Comparison of ENCODE assay signal across 26 cellular contexts in the genomic region with DNA sequence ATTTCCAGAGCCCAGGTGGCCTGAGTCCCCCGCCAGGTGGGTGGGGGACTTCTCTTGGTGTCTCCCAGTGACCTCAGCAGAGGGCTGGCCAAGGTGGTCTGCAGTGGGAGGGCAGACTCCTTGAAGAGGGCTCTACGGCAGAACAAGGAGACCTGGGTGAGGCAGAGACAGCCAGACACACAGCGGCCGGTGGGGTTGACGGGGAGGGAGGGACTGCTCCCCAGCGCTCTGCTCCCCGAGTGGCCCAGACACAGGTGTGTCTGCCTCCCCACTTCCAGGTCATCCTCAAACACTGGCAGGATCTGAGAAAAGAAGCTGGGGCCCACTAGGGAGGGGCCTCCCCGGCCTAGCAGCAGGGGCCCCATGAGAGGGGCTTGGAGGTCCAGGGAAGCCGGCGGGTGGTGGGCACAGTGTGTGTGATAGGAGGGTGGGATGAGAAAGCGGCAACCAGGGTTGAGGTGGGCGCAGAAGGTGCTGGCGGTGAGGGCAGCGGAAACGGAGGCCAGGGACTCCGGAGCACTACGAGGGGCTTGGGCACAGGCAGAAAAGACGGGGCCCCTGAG. TPM values are rescaled to one million over a fixed set of nuclear protein-coding genes. Genes with fewer than 3 reads are reported as not detected.
DNase-seq lines count a peak whose midpoint lies in the region; ATAC-seq, FAIRE-seq and TF ChIP-seq lines count a peak whose summit lies in the region.
"Had no signal": no experiment of that assay in that cellular context is flagged by ENCODE, and none has a peak within 500 bp of the region (broad histone marks: within the 10 kb centered on the region; RNA-seq: fewer than 3 reads in every experiment).

No MANE protein-coding gene starts in this region.

- CTCF ChIA-PET in H1 (lab: Charles Lee; ENCODE audit: partially characterized antibody) = interaction anchor here (1.6 to 23.7 kb wide), 7 partner anchors 10 to 115 kb away, joined by 6 to 330 read pairs (median 23); no protein-coding TSS in a partner anchor

- FAIRE-seq in H1 (lab: Jason Lieb, UNC) = no peak
- FAIRE-seq: A549, D721Med, GM12878, GM19239 had no signal

- intact Hi-C loops in left ventricle myocardium inferior (cut with micrococcal nuclease) = no loop called here
- intact Hi-C loops in Right ventricle myocardium inferior (cut with DNase I) = no loop called here
- intact Hi-C loops in adrenal gland (cut with DNase I) = no loop called here

- H2AFZ ChIP-seq in H1 (ENCODE audit: low read length) (no peak overlapping the region), osteoblast (ENCODE audit: low read length) (no peak overlapping the region)
- H2AFZ ChIP-seq: GM23248 had no signal

- H3K36me3 ChIP-seq in left ventricle myocardium inferior (peaks cover 3% of the 10 kb centered on the region), H1 (ENCODE audit: control insufficient read depth in 2 of 4, insufficient read depth in 4 of 4, low read length in 3 of 4) (no peaks in the 10 kb centered on the region), osteoblast (ENCODE audit: insufficient read depth, low read length) (no peaks in the 10 kb centered on the region), adrenal gland (replicated peaks in 1 of 2) (no peaks in the 10 kb centered on the region)
- H3K36me3 ChIP-seq: BE2C; BLaER1 treated with 17β-estradiol and CSF1 and Interleukin-3, amounts not matched to agents 10 nM and 100 nM; HAP-1 had no signal

- H3K27me3 ChIP-seq in left ventricle myocardium inferior (ENCODE audit: low read depth) (peaks cover 10% of the 10 kb centered on the region), H1 (replicated peaks in 1 of 4; ENCODE audit: control insufficient read depth in 3 of 4, extremely low read depth in 1 of 4, insufficient read depth in 3 of 4, low read length in 3 of 4) (peaks cover 0 to 14% (median 11%) of the 10 kb centered on the region in 4 experiments; a peak in 6 of 7 replicates), osteoblast (ENCODE audit: insufficient read depth, low read length) (peaks cover 18% of the 10 kb centered on the region), adrenal gland (peaks cover 13% of the 10 kb centered on the region)
- H3K27me3 ChIP-seq: BE2C had no signal

- TF ChIP-seq CTCF in left ventricle myocardium inferior (IDR thresholded peaks at IDR 0.05; ENCODE audit: borderline replicate concordance) (no peak), H1 (IDR thresholded peaks at IDR 0.05; ENCODE audit: control extremely low read depth in 1 of 3, insufficient read depth in 1 of 3, low read depth in 1 of 3, low read length in 3 of 3) (no peak), osteoblast (IDR thresholded peaks at IDR 0.05; ENCODE audit: extremely low read depth, low read depth, low read length) (no peak), adrenal gland (IDR thresholded peaks at IDR 0.05) (no peak)

- ATAC-seq in Right ventricle myocardium inferior (no peak), HG03432 (IDR thresholded peaks at IDR 0.05; ENCODE audit: unreplicated experiment) (no peak)
- no peak for ATAC-seq in activated naive CD4-positive, alpha-beta T cell treated with anti-CD3 and anti-CD28 coated beads, Interleukin-2, amount 50 U/mL, for 72 hours
- ATAC-seq: GM12878 had no signal

- no peak overlapping the region for H2BK120ac ChIP-seq in H1 (replicated peaks; ENCODE audit: low read depth, low read length)

- no peak overlapping the region for H2BK12ac ChIP-seq in H1 (ENCODE audit: low read depth, low read length)

- POLR2A ChIA-PET in H1 (lab: Charles Lee; ENCODE audit: partially characterized antibody) = interaction anchor here (1.3 kb wide), 1 partner anchor 9 kb away, joined by 4 read pairs; no protein-coding TSS in a partner anchor

- H3K4ac ChIP-seq in H1 (replicated peaks; ENCODE audit: insufficient read length, low read depth, low read length) = no peak overlapping the region

- peaks cover 8% of the 10 kb centered on the region for H3K23me2 ChIP-seq in H1 (ENCODE audit: low read depth, low read length)

- H3K18ac ChIP-seq in H1 (ENCODE audit: extremely low read depth, low read length) = no peak overlapping the region

- no peak overlapping the region for H2BK20ac ChIP-seq in H1 (ENCODE audit: low read length)

- no peaks in the 10 kb centered on the region for H3K36me3 Mint-ChIP-seq in activated naive CD4-positive, alpha-beta T cell treated with anti-CD3 and anti-CD28 coated beads, Interleukin-2, amount 50 U/mL, for 72 hours
- H3K36me3 Mint-ChIP-seq: CD14-positive monocyte; CD8-positive, alpha-beta memory T cell had no signal

- H4K5ac ChIP-seq in H1 (ENCODE audit: insufficient read length, low read depth, low read length) = no peak overlapping the region

- no peak overlapping the region for H3K27ac Mint-ChIP-seq in activated naive CD4-positive, alpha-beta T cell treated with anti-CD3 and anti-CD28 coated beads, Interleukin-2, amount 50 U/mL, for 72 hours
- H3K27ac Mint-ChIP-seq: CD14-positive monocyte; CD4-positive, alpha-beta T cell; CD8-positive, alpha-beta memory T cell had no signal

- peaks cover 48% of the 10 kb centered on the region for H3K4me1 ChIP-seq in left ventricle myocardium inferior
- peaks cover 0 to 28% (median 11%) of the 10 kb centered on the region in 4 experiments; a peak in 5 of 7 replicates for H3K4me1 ChIP-seq in H1 (replicated peaks in 1 of 4; ENCODE audit: control insufficient read depth in 3 of 4, insufficient read depth in 4 of 4, low read length in 3 of 4)
- H3K4me1 ChIP-seq in osteoblast (ENCODE audit: insufficient read depth, low read length) = peaks cover 14% of the 10 kb centered on the region
- H3K4me1 ChIP-seq in adrenal gland (replicated peaks in 1 of 2) = no peaks in the 10 kb centered on the region

- TF ChIP-seq EP300 in H1 (IDR thresholded peaks at IDR 0.05; ENCODE audit: borderline replicate concordance in 1 of 2, low read depth in 2 of 2, low read length in 2 of 2) = no peak

- no peak overlapping the region for H2AK5ac ChIP-seq in H1 (ENCODE audit: low read depth, low read length)

- WGBS in H1 (ENCODE audit: extremely low coverage in 1 of 2, insufficient coverage in 1 of 2, insufficient read length in 1 of 2, insufficient replicate concordance in 2 of 2, low coverage in 1 of 2, low lambda C conversion rate in 2 of 2, missing lambda C conversion rate in 1 of 2), 2 experiments = 91% methylated on average over 13 of the region's 18 CpGs; no CpG with 5 or more reads in 1 of the 2 experiments
- WGBS in adrenal gland, 4 donors = 84 to 91% (median 91%) methylated on average over 17 to 18 of the region's 18 CpGs

- H2BK15ac ChIP-seq in H1 (ENCODE audit: low read length) = no peak overlapping the region

- no peak for TF ChIP-seq RAD21 in H1 (IDR thresholded peaks at IDR 0.05 in 1 of 2, conservative IDR thresholded peaks at IDR 0.05 in 1 of 2; ENCODE audit: low read depth in 2 of 2, low read length in 2 of 2)

- no peak overlapping the region for H3K56ac ChIP-seq in H1 (replicated peaks; ENCODE audit: insufficient read length, low read depth, low read length)

- no peak for DNase-seq in left ventricle myocardium inferior
- DNase-seq in Right ventricle myocardium inferior (ENCODE audit: missing footprints) = no peak
- no peak for DNase-seq in H1 (ENCODE audit: low read depth in 1 of 2, low spot score in 2 of 2)
- DNase-seq in osteoblast (ENCODE audit: insufficient read length, low spot score, missing footprints) = no peak
- no peak for DNase-seq in adrenal gland
- DNase-seq in activated naive CD4-positive, alpha-beta T cell treated with anti-CD3 and anti-CD28 coated beads, Interleukin-2, amount 50 U/mL, for 72 hours (ENCODE audit: low spot score in 2 of 2) = no peak
- DNase-seq: 8988T; ACHN; AML-193; BE2C; CD4-positive, alpha-beta T cell; CD8-positive, alpha-beta memory T cell; DMS 273 treated with DMSO at 0.1 percent for 48 hours; DMS79; GDM1; HFFc6 had no signal

- no peak overlapping the region for H2BK5ac ChIP-seq in H1 (ENCODE audit: low read depth, low read length)

- H4K20me1 ChIP-seq in H1 (replicated peaks in 1 of 2; ENCODE audit: control insufficient read depth in 1 of 2, insufficient read depth in 2 of 2, low read length in 2 of 2) (peaks cover 0 to 8% of the 10 kb centered on the region in 2 experiments), osteoblast (ENCODE audit: insufficient read depth, low read length) (no peaks in the 10 kb centered on the region)

- H3K9ac ChIP-seq in H1 (replicated peaks in 1 of 4; ENCODE audit: extremely low read depth in 1 of 4, low read depth in 3 of 4, low read length in 3 of 4) = no peak overlapping the region
- H3K9ac ChIP-seq: BLaER1 treated with 17β-estradiol and CSF1 and Interleukin-3, amounts not matched to agents 10 nM and 100 nM had no signal

- H3K14ac ChIP-seq in H1 (ENCODE audit: insufficient read length) = no peak overlapping the region

- H4K8ac ChIP-seq in H1 (ENCODE audit: extremely low read depth, insufficient read depth, low read length) = peak overlapping the region; percentile 1; the same call in 1 of the 2 replicates

- H3K79me2 ChIP-seq in H1 (ENCODE audit: control insufficient read depth in 1 of 2, insufficient read depth in 2 of 2, low read length in 2 of 2) = no peaks in the 10 kb centered on the region
- H3K79me2 ChIP-seq in osteoblast (ENCODE audit: insufficient read depth, low read length) = no peaks in the 10 kb centered on the region

- peak overlapping the region; percentile 57 for H3K27ac ChIP-seq in left ventricle myocardium inferior (replicated peaks)
- no peak overlapping the region for H3K27ac ChIP-seq in H1 (ENCODE audit: low read depth, low read length)
- H3K27ac ChIP-seq in osteoblast (ENCODE audit: low read depth, low read length) = peak overlapping the region; percentile 53
- H3K27ac ChIP-seq in adrenal gland = no peak overlapping the region
- H3K27ac ChIP-seq: BLaER1 treated with 17β-estradiol and CSF1 and Interleukin-3, amounts not matched to agents 10 nM and 100 nM; GM23248 had no signal

- no peak overlapping the region for H3K23ac ChIP-seq in H1 (ENCODE audit: insufficient read length)

- TF ChIP-seq POLR2A in H1 (IDR thresholded peaks at IDR 0.05; ENCODE audit: control extremely low read depth in 1 of 2, low read depth in 2 of 2, low read length in 2 of 2) = no peak
- TF ChIP-seq POLR2A in adrenal gland (IDR thresholded peaks at IDR 0.05) = no peak

- H3K4me2 ChIP-seq in H1 (ENCODE audit: insufficient read depth in 1 of 2, low read depth in 2 of 2, low read length in 2 of 2) (no peak overlapping the region), osteoblast (ENCODE audit: insufficient read depth, low read length) (no peak overlapping the region)

- H3K4me3 ChIP-seq in left ventricle myocardium inferior (no peak overlapping the region), H1 (ENCODE audit: extremely low read depth in 1 of 4, insufficient read depth in 2 of 4, low read depth in 3 of 4, low read length in 4 of 4) (no peak overlapping the region), osteoblast (ENCODE audit: insufficient read depth, low read length) (no peak overlapping the region), adrenal gland (no peak overlapping the region)
- H3K4me3 ChIP-seq: A549; BLaER1 treated with 17β-estradiol and CSF1 and Interleukin-3, amounts not matched to agents 10 nM and 100 nM; GM12878; GM23248; HAP-1 had no signal

- H3K9me3 ChIP-seq in left ventricle myocardium inferior (replicated peaks) = no peaks in the 10 kb centered on the region
- H3K9me3 ChIP-seq in H1 (ENCODE audit: insufficient read depth in 2 of 2, low read depth in 1 of 2, low read length in 1 of 2) = no peaks in the 10 kb centered on the region
- H3K9me3 ChIP-seq in osteoblast (ENCODE audit: low read depth, low read length) = no peaks in the 10 kb centered on the region
- H3K9me3 ChIP-seq in adrenal gland (replicated peaks in 1 of 3) = no peaks in the 10 kb centered on the region
- H3K9me3 ChIP-seq: A549; BE2C; BLaER1 treated with 17β-estradiol and CSF1 and Interleukin-3, amounts not matched to agents 10 nM and 100 nM; HAP-1 had no signal

- H3K9me3 Mint-ChIP-seq in activated naive CD4-positive, alpha-beta T cell treated with anti-CD3 and anti-CD28 coated beads, Interleukin-2, amount 50 U/mL, for 72 hours = no peaks in the 10 kb centered on the region
- H3K9me3 Mint-ChIP-seq: CD4-positive, alpha-beta T cell; CD8-positive, alpha-beta memory T cell; HFFc6 had no signal

- no peak overlapping the region for H4K91ac ChIP-seq in H1 (replicated peaks; ENCODE audit: insufficient read length, low read length)

- H3K79me1 ChIP-seq in H1 (ENCODE audit: low read depth, low read length) = no peaks in the 10 kb centered on the region

RNA-seq across cellular contexts. Expression of gene SYT7, which starts 30.1 kb away (rescaled TPM):
- total RNA-seq in left ventricle myocardium inferior = 18.9 TPM
- 28.2 TPM for total RNA-seq in Right ventricle myocardium inferior
- total RNA-seq in H1 (2021; fragmentation: NEBNext Ultra II Directional; extraction: Animal tissue kit (Norgen Biotek cat#: 25700)) = 10.5 and 10.6 TPM in 2 replicates
- polyA plus RNA-seq in H1 (2011; rRNA removed) = 9.6 and 14.4 TPM in 2 replicates
- 9.2 TPM for polyA plus RNA-seq in H1 (2011; cell fraction: cytosol; rRNA removed)
- 23.5 TPM for polyA plus RNA-seq in H1 (2011; cell fraction: nucleus; rRNA removed)
- polyA plus RNA-seq in H1 (2012, experiment 1 of 2) = 9.2 to 16.6 TPM (median 13.7 TPM) in 4 replicates
- polyA plus RNA-seq in H1 (2012, experiment 2 of 2) = 7.6 TPM
- polyA plus RNA-seq in H1 (2013, experiment 1 of 2) = 10.6 TPM
- 10.5 TPM for polyA plus RNA-seq in H1 (2013, experiment 2 of 2)
- polyA minus RNA-seq in H1 (2011; rRNA and poly(A)+ RNA removed) = 5.7 and 8.6 TPM in 2 replicates
- polyA minus RNA-seq in H1 (2011; cell fraction: cytosol; rRNA and poly(A)+ RNA removed) = 8.2 TPM
- polyA minus RNA-seq in H1 (2011; cell fraction: nucleus; rRNA and poly(A)+ RNA removed) = 6.4 TPM
- total RNA-seq in osteoblast = 3.6 and 6.8 TPM in 2 replicates
- 1 to 10 TPM in 4 of 8 donors, under 1 TPM in 3, not detected in 1; 0.09 to 6.0 (median 1.1) TPM for total RNA-seq in adrenal gland
- 1 to 10 TPM; 1.4 to 6.8 (median 6.5) TPM for polyA plus RNA-seq in adrenal gland
- total RNA-seq in activated naive CD4-positive, alpha-beta T cell treated with anti-CD3 and anti-CD28 coated beads, Interleukin-2, amount 50 U/mL, for 72 hours = not detected
- total RNA-seq: CD4-positive, alpha-beta T cell; CD8-positive, alpha-beta memory T cell; GM12878 had no signal
- polyA plus RNA-seq: CD14-positive monocyte; CD8-positive, alpha-beta memory T cell; GM12878 had no signal

RNA-seq across cellular contexts. Expression of gene LRRC10B, which starts 42.2 kb away (rescaled TPM):
- total RNA-seq in left ventricle myocardium inferior (0.88 TPM), Right ventricle myocardium inferior (0.60 TPM), osteoblast (under 0.01 TPM in 2 replicates), adrenal gland (1 to 10 TPM in 3 of 8 donors, under 1 TPM in 2, not detected in 3; 0.11 to 2.2 (median 1.6) TPM)
- 0.47 and 0.61 TPM in 2 replicates for total RNA-seq in H1 (2021; fragmentation: NEBNext Ultra II Directional; extraction: Animal tissue kit (Norgen Biotek cat#: 25700))
- polyA plus RNA-seq in H1 (2011; rRNA removed) (0.71 and 1.1 TPM in 2 replicates), adrenal gland (1 to 10 TPM in 2 of 3 donors, under 1 TPM in 1; 0.97 to 2.6 (median 1.1) TPM)
- polyA plus RNA-seq in H1 (2011; cell fraction: cytosol; rRNA removed) = 0.58 TPM
- 1.1 TPM for polyA plus RNA-seq in H1 (2011; cell fraction: nucleus; rRNA removed)
- polyA plus RNA-seq in H1 (2012, experiment 1 of 2) = 0.15 to 0.57 TPM (median 0.38 TPM) in 4 replicates
- 0.66 TPM for polyA plus RNA-seq in H1 (2012, experiment 2 of 2)
- 0.51 TPM for polyA plus RNA-seq in H1 (2013, experiment 1 of 2)
- 0.53 TPM for polyA plus RNA-seq in H1 (2013, experiment 2 of 2)
- 0.27 and 0.79 TPM in 2 replicates for polyA minus RNA-seq in H1 (2011; rRNA and poly(A)+ RNA removed)
- polyA minus RNA-seq in H1 (2011; cell fraction: cytosol; rRNA and poly(A)+ RNA removed) = not detected
- polyA minus RNA-seq in H1 (2011; cell fraction: nucleus; rRNA and poly(A)+ RNA removed) = 1.2 TPM
- not detected for total RNA-seq in activated naive CD4-positive, alpha-beta T cell treated with anti-CD3 and anti-CD28 coated beads, Interleukin-2, amount 50 U/mL, for 72 hours
- total RNA-seq: CD4-positive, alpha-beta T cell; CD8-positive, alpha-beta memory T cell; GM12878; H4; HFFc6 had no signal
- polyA plus RNA-seq: CD14-positive monocyte; CD8-positive, alpha-beta memory T cell; GM12878; GM23248 had no signal

Comparison
In these comparisons a context has a peak if more than half of its experiments do, and no peak if none do; other contexts are left out.
1. H3K27ac ChIP-seq: peak in left ventricle myocardium inferior (single experiment) and osteoblast (single experiment); none in H1 (single experiment) and adrenal gland (0 of 5).